ENCODE assay signal across 8 cellular contexts in genomic region chr20:24993337-24994185, GRCh38. TPM values are rescaled to one million over a fixed set of nuclear protein-coding genes. Genes with fewer than 3 reads are reported as not detected.
A peak's percentile ranks its signal among the peaks of the same experiment; 100 is the strongest.
DNase-seq lines count a peak whose midpoint lies in the region; ATAC-seq and TF ChIP-seq lines count a peak whose summit lies in the region.

No MANE protein-coding gene starts in this region.

- TF ChIP-seq CTCF in epithelial cell of proximal tubule (conservative IDR thresholded peaks at IDR 0.05; ENCODE audit: low read depth, low read length): peak; percentile 52

- H3K36me3 Mint-ChIP-seq in naive thymus-derived CD8-positive, alpha-beta T cell: peaks cover 0 to 4% (median 0%) of the 10 kb centered on the region in 3 donors

- H3K9me3 ChIP-seq in KOPT-K1 (ENCODE audit: insufficient read depth, low read length, poor library complexity, severe bottlenecking) (no peaks in the 10 kb centered on the region), SK-N-MC (ENCODE audit: low read depth, low read length) (no peaks in the 10 kb centered on the region)

- H3K27ac ChIP-seq in KOPT-K1 (ENCODE audit: low read depth, low read length, poor library complexity, severe bottlenecking) (peak overlapping the region; percentile 79), SK-N-MC (no peak overlapping the region; the same call in 1 of the 2 replicates)

- H3K4me1 Mint-ChIP-seq in naive thymus-derived CD8-positive, alpha-beta T cell: peaks cover 33 to 63% (median 51%) of the 10 kb centered on the region in 4 donors

- H3K9me3 Mint-ChIP-seq in naive thymus-derived CD8-positive, alpha-beta T cell: no peaks in the 10 kb centered on the region

- ATAC-seq in naive thymus-derived CD8-positive, alpha-beta T cell: no peak
- ATAC-seq in GM18867 (IDR thresholded peaks at IDR 0.05; ENCODE audit: unreplicated experiment) (no peak), HG02852 (IDR thresholded peaks at IDR 0.05; ENCODE audit: unreplicated experiment) (no peak)

- DNase-seq in DMS153 treated with DMSO at 0.1 percent for 48 hours (lab: John Stamatoyannopoulos, UW; ENCODE audit: unreplicated experiment): peak; percentile 66
- no peak for DNase-seq in SK-N-MC (ENCODE audit: low read depth, low spot score)
- DNase-seq in epithelial cell of proximal tubule (ENCODE audit: low read depth): no peak
- DNase-seq in naive thymus-derived CD8-positive, alpha-beta T cell: peak in 1 of 10 donors; percentile 5
- no peak for DNase-seq in activated effector memory CD4-positive, alpha-beta T cell treated with Interleukin-2 at 50 U/mL for 16 hours

- peak overlapping the region; percentile 93 to 99 (median 98) for H3K27ac Mint-ChIP-seq in naive thymus-derived CD8-positive, alpha-beta T cell

- POLR2A ChIA-PET in naive thymus-derived CD8-positive, alpha-beta T cell (lab: Charles Lee): interaction anchor here (0.5 to 5.6 kb wide), 6 partner anchors 64 to 864 kb away, joined by 3 to 83 read pairs (median 14); partner anchors contain the start of genes ACSS1 and ENTPD6

- H3K4me3 ChIP-seq in SK-N-MC: peak overlapping the region; percentile 91
- peak overlapping the region; percentile 92 for H3K4me3 ChIP-seq in epithelial cell of proximal tubule (ENCODE audit: low read depth, low read length)

- H3K4me3 Mint-ChIP-seq in naive thymus-derived CD8-positive, alpha-beta T cell: peak overlapping the region; percentile 93 to 97 (median 96)

- peak overlapping the region; percentile 80 for H3K9ac ChIP-seq in SK-N-MC (ENCODE audit: insufficient read length)

- H3K27me3 Mint-ChIP-seq in naive thymus-derived CD8-positive, alpha-beta T cell: no peaks in the 10 kb centered on the region

- peaks cover 9% of the 10 kb centered on the region for H3K36me3 ChIP-seq in KOPT-K1 (ENCODE audit: insufficient read depth, low read length)
- no peaks in the 10 kb centered on the region for H3K36me3 ChIP-seq in SK-N-MC (ENCODE audit: insufficient read depth, low read length)

RNA-seq across cellular contexts. Expression of gene APMAP, which starts 1.0 kb away (rescaled TPM):
- total RNA-seq in epithelial cell of proximal tubule: 94.4 and 108 TPM in 2 replicates
- total RNA-seq in naive thymus-derived CD8-positive, alpha-beta T cell: 10 to 100 TPM; 46.0 to 46.2 TPM
- 100 to 1,000 TPM in 1 of 3 donors, 10 to 100 TPM in 2; 74.5 to 234 (median 81.7) TPM for polyA plus RNA-seq in naive thymus-derived CD8-positive, alpha-beta T cell

RNA-seq across cellular contexts. Expression of gene CST7, which starts 44.5 kb away (rescaled TPM):
- total RNA-seq in epithelial cell of proximal tubule: not detected in 2 replicates
- total RNA-seq in naive thymus-derived CD8-positive, alpha-beta T cell: 1 to 10 TPM; 5.5 to 6.6 TPM
- polyA plus RNA-seq in naive thymus-derived CD8-positive, alpha-beta T cell: 100 to 1,000 TPM in 1 of 3 donors, 10 to 100 TPM in 2; 13.3 to 581 (median 21.3) TPM
